In the genomic region with DNA sequence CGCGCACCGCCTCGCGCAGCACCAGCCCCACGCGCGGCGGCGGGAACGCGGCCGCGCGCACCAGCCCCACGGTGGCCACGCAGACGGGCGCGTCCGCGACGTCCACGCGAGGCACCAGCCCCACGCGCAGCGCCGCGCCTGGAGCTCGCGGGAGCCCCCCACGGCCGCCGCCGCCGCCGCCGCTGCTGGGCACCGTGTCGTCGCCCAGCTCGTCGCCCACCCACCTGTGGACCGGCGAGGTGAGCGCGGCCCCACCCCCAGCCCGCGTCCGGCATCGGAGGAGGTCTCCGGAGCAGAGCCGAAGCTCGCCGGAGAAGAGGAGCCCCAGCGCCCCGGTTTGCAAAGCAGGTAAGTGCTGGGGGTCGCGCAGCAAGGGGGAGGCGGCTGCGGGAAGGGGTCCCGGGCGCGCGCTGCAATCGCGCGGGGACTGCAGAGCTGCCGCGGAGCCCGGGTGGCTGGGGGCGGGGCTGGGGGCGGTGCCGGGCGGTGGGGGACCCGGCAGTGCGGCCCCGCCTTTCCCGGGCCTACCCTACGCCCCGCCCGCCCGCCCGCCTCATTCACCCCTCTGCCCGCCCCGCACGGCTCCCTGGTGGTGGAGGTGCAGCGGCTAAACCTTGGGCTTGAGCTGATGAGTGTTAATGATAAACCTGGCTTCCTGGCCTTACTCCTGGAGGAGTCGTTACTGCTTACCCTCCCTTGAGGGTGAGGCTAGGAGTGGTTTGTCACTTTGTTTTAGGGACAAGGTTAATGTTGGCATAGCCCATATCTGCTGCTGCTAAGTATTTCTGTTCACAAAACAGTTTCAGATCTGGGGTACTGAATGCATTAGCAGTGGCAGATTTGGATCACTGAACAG, we compare ENCODE assay signal across 8 cellular contexts. TPM values are rescaled to one million over a fixed set of nuclear protein-coding genes. Genes with fewer than 3 reads are reported as not detected.
DNase-seq lines count a peak whose midpoint lies in the region; ATAC-seq, FAIRE-seq and TF ChIP-seq lines count a peak whose summit lies in the region.

No MANE protein-coding gene starts in this region.

- no peaks in the 10 kb centered on the region for H3K27me3 ChIP-seq in RWPE2 (ENCODE audit: insufficient read depth, poor library complexity, severe bottlenecking)
- no peaks in the 10 kb centered on the region for H3K27me3 ChIP-seq in foreskin keratinocyte
- no peaks in the 10 kb centered on the region for H3K27me3 ChIP-seq in neuronal stem cell (ENCODE audit: control insufficient read depth in 3 of 3, insufficient read depth in 3 of 3, low read depth in 1 of 3, low read length in 3 of 3)

- no peaks in the 10 kb centered on the region for H3K79me1 ChIP-seq in neuronal stem cell (ENCODE audit: low read depth, low read length)

- no peaks in the 10 kb centered on the region for H3K36me3 ChIP-seq in RWPE2 (ENCODE audit: low read depth)
- peaks cover 0 to 12% of the 10 kb centered on the region in 2 donors for H3K36me3 ChIP-seq in neuronal stem cell (replicated peaks in 1 of 2; ENCODE audit: control insufficient read depth in 2 of 2, insufficient read depth in 2 of 2, low read length in 2 of 2)

- DNase-seq in GDM1 (lab: John Stamatoyannopoulos, UW), result peak; percentile 57
- peak; percentile 82 for DNase-seq in H54 (ENCODE audit: insufficient read length, low spot score)
- DNase-seq in LNCaP clone FGC (ENCODE audit: low read depth), result peak; percentile 70
- DNase-seq in RWPE2 (ENCODE audit: low spot score), result peak; percentile 77
- DNase-seq in activated gamma-delta T cell treated with Interleukin-2 at 50 U/mL for 16 hours, result peak; percentile 84
- peak; percentile 38 to 70 for DNase-seq in foreskin keratinocyte
- peak; percentile 64 for DNase-seq in neuronal stem cell (ENCODE audit: low spot score)
- DNase-seq in substantia nigra (lab: John Stamatoyannopoulos, UW), result peak in 47 of 49 donors; percentile 8 to 88 (median 59)

- peak overlapping the region; percentile 69 for H3K4ac ChIP-seq in neuronal stem cell (ENCODE audit: low read length)

- peak overlapping the region; percentile 96 for H2AK5ac ChIP-seq in neuronal stem cell (ENCODE audit: low read depth, low read length)

- no peaks in the 10 kb centered on the region for H3K9me3 ChIP-seq in RWPE2 (ENCODE audit: severe bottlenecking)
- peaks cover 0 to 6% of the 10 kb centered on the region in 2 donors for H3K9me3 ChIP-seq in neuronal stem cell (replicated peaks in 1 of 2; ENCODE audit: control insufficient read depth in 2 of 2, insufficient read depth in 1 of 2, low read depth in 1 of 2, low read length in 2 of 2)

- TF ChIP-seq POLR2A in H54 (IDR thresholded peaks at IDR 0.05; ENCODE audit: low read depth, low read length), result no peak

- H3K23ac ChIP-seq in neuronal stem cell (ENCODE audit: low read depth, low read length, poor library complexity), result peak overlapping the region; percentile 85

- H4K8ac ChIP-seq in neuronal stem cell (ENCODE audit: low read depth, low read length), result no peak overlapping the region

- H2BK5ac ChIP-seq in neuronal stem cell (ENCODE audit: low read length), result peak overlapping the region; percentile 99

- peak overlapping the region; percentile 97 for H2AFZ ChIP-seq in neuronal stem cell (ENCODE audit: low read length)

- peak overlapping the region; percentile 48 for H3K27ac ChIP-seq in RWPE2 (ENCODE audit: poor library complexity, severe bottlenecking)
- H3K27ac ChIP-seq in foreskin keratinocyte, result peak overlapping the region; percentile 45
- peak overlapping the region; percentile 89 for H3K27ac ChIP-seq in neuronal stem cell (replicated peaks; ENCODE audit: low read length)
- peak overlapping the region; percentile 91 for H3K27ac ChIP-seq in substantia nigra (ENCODE audit: low read depth, low read length, poor library complexity, severe bottlenecking)

- H3K14ac ChIP-seq in neuronal stem cell (ENCODE audit: low read length), result peak overlapping the region; percentile 99

- no peak overlapping the region for H2BK12ac ChIP-seq in neuronal stem cell (ENCODE audit: low read length)

- H2BK15ac ChIP-seq in neuronal stem cell (ENCODE audit: low read length), result no peak overlapping the region

- peak overlapping the region; percentile 100 for H3K9ac ChIP-seq in neuronal stem cell (ENCODE audit: low read depth, low read length, poor library complexity)

- H3K4me1 ChIP-seq in RWPE2 (ENCODE audit: insufficient read depth, poor library complexity, severe bottlenecking), result peaks cover 6% of the 10 kb centered on the region
- H3K4me1 ChIP-seq in foreskin keratinocyte, result peaks cover 16% of the 10 kb centered on the region
- H3K4me1 ChIP-seq in neuronal stem cell (ENCODE audit: control insufficient read depth in 2 of 2, insufficient read depth in 1 of 2, low read depth in 1 of 2, low read length in 2 of 2), result peaks cover 0 to 11% of the 10 kb centered on the region in 2 donors

- peak overlapping the region; percentile 91 for H2BK120ac ChIP-seq in neuronal stem cell (ENCODE audit: low read depth, low read length)

- H4K91ac ChIP-seq in neuronal stem cell (ENCODE audit: low read depth, low read length, poor library complexity), result no peak overlapping the region

- peak overlapping the region; percentile 83 for H3K4me2 ChIP-seq in neuronal stem cell (ENCODE audit: insufficient read depth, low read length, poor library complexity, severe bottlenecking)

- FAIRE-seq in H54 (lab: Jason Lieb, UNC), result peak; percentile 81

- H3K18ac ChIP-seq in neuronal stem cell (ENCODE audit: low read length), result peak overlapping the region; percentile 100

- WGBS in neuronal stem cell (ENCODE audit: extremely low coverage in 2 of 2, insufficient read length in 2 of 2, insufficient replicate concordance in 1 of 2), 2 donors, result no CpG with 5 or more reads among the region's 90 CpGs

- ATAC-seq in RWPE2 (ENCODE audit: low read depth), result peak; percentile 71
- peak; percentile 77 for ATAC-seq in foreskin keratinocyte

- H3K4me3 ChIP-seq in LNCaP clone FGC (ENCODE audit: low read depth, low read length) (peak overlapping the region; percentile 91), RWPE2 (ENCODE audit: severe bottlenecking) (peak overlapping the region; percentile 99), neuronal stem cell (ENCODE audit: low read length in 2 of 2) (peak overlapping the region; percentile 72 to 99)

- TF ChIP-seq CTCF in LNCaP clone FGC (IDR thresholded peaks at IDR 0.05; ENCODE audit: control insufficient read depth, extremely low read depth, insufficient read depth), result no peak
- no peak for TF ChIP-seq CTCF in RWPE2 (IDR thresholded peaks at IDR 0.05; ENCODE audit: poor library complexity, severe bottlenecking)
- no peak for TF ChIP-seq CTCF in foreskin keratinocyte (conservative IDR thresholded peaks at IDR 0.05)

RNA-seq across cellular contexts. Expression of gene FAM117B, which starts 0.9 kb away (rescaled TPM):
- total RNA-seq in foreskin keratinocyte, result 2.6 and 3.0 TPM in 2 replicates
- polyA plus RNA-seq in foreskin keratinocyte, result 0.75 and 0.78 TPM in 2 replicates
- polyA plus RNA-seq in neuronal stem cell (2013, experiment 1 of 2), result 11.3 TPM
- 12.2 TPM for polyA plus RNA-seq in neuronal stem cell (2013, experiment 2 of 2)

Comparison
In these comparisons a context has a peak if more than half of its experiments do, and no peak if none do; other contexts are left out.
1. Peak in every context shown above with its lines: DNase-seq, ATAC-seq, H3K4me3 ChIP-seq and H3K27ac ChIP-seq.